25 cellular contexts compared by ENCODE assay signal in the genomic region with DNA sequence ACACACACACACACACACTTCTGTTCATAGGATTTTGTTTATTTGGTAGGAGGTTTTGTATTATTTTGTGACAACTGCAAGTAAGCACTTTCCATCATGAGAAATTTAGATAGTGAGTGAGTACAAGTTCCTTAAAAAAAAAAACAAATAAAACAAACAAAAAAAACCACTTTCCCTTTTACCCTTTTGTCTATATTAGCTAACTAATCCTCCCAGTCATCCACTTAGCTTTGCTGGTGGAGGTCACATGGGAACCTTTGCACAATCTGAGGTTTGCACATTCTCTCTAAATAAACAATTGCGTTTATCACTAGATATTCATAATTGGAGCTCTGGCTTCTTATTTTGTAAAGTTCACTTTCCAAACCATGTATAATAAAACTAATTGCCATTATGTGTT. TPM values are rescaled to one million over a fixed set of nuclear protein-coding genes. Genes with fewer than 3 reads are reported as not detected.
A peak's percentile ranks its signal among the peaks of the same experiment; 100 is the strongest.
DNase-seq lines count a peak whose midpoint lies in the region; ATAC-seq and TF ChIP-seq lines count a peak whose summit lies in the region.
"Had no signal": no experiment of that assay in that cellular context is flagged by ENCODE, and none has a peak within 500 bp of the region (broad histone marks: within the 10 kb centered on the region; RNA-seq: fewer than 3 reads in every experiment).

No MANE protein-coding gene starts in this region.

- H3K79me2 ChIP-seq in neural progenitor cell (ENCODE audit: low read depth): peaks cover 6% of the 10 kb centered on the region

- no peak for TF ChIP-seq POLR2A in sigmoid colon (IDR thresholded peaks at IDR 0.05)

- peaks cover 11% of the 10 kb centered on the region for H3F3A ChIP-seq in neural progenitor cell (ENCODE audit: low read depth)

- H3K27me3 ChIP-seq in sigmoid colon (no peaks in the 10 kb centered on the region), neural progenitor cell (no peaks in the 10 kb centered on the region)
- H3K27me3 ChIP-seq: dorsolateral prefrontal cortex had no signal

- H3K9me3 ChIP-seq in sigmoid colon: no peaks in the 10 kb centered on the region
- no peaks in the 10 kb centered on the region for H3K9me3 ChIP-seq in neural progenitor cell (ENCODE audit: low read depth)
- H3K9me3 ChIP-seq: BLaER1 treated with 17β-estradiol and CSF1 and Interleukin-3, amounts not matched to agents 10 nM and 100 nM had no signal

- WGBS in sigmoid colon, 2 donors: 56 to 79% methylated on average over 1 of the region's 1 CpG

- H3K27me3 Mint-ChIP-seq in neural progenitor cell (ENCODE audit: insufficient read depth, low read depth): peaks cover 2% of the 10 kb centered on the region
- H3K27me3 Mint-ChIP-seq: activated CD4-positive, alpha-beta memory T cell treated with anti-CD3 and anti-CD28 coated beads for 36 hours had no signal

- H3K4me3 ChIP-seq in fibroblast of villous mesenchyme (ENCODE audit: low read depth, low read length): no peak overlapping the region
- H3K4me3 ChIP-seq in sigmoid colon: no peak overlapping the region
- no peak overlapping the region for H3K4me3 ChIP-seq in neural progenitor cell
- H3K4me3 ChIP-seq: BLaER1 treated with 17β-estradiol and CSF1 and Interleukin-3, amounts not matched to agents 10 nM and 100 nM; dorsolateral prefrontal cortex; skin epidermis had no signal

- H3K4me1 Mint-ChIP-seq in neural progenitor cell: peaks cover 20% of the 10 kb centered on the region

- peak overlapping the region; percentile 91 to 97 (median 94) for H3K27ac ChIP-seq in sigmoid colon
- H3K27ac ChIP-seq in neural progenitor cell: no peak overlapping the region
- H3K27ac ChIP-seq: BLaER1 treated with 17β-estradiol and CSF1 and Interleukin-3, amounts not matched to agents 10 nM and 100 nM; skin epidermis had no signal

- no peak overlapping the region for H2AFZ ChIP-seq in neural progenitor cell (replicated peaks)

- H3K4me2 ChIP-seq in neural progenitor cell: no peak overlapping the region
- H3K4me2 ChIP-seq: BLaER1 treated with 17β-estradiol and CSF1 and Interleukin-3, amounts not matched to agents 10 nM and 100 nM had no signal

- H4K20me1 ChIP-seq in neural progenitor cell (ENCODE audit: low read depth): no peaks in the 10 kb centered on the region
- H4K20me1 ChIP-seq: BLaER1 treated with 17β-estradiol and CSF1 and Interleukin-3, amounts not matched to agents 10 nM and 100 nM had no signal

- no peaks in the 10 kb centered on the region for H3K9me3 Mint-ChIP-seq in neural progenitor cell
- H3K9me3 Mint-ChIP-seq: activated B cell treated with CpG ODN at 0.5 μM for 24 hours; activated CD4-positive, alpha-beta memory T cell treated with anti-CD3 and anti-CD28 coated beads for 36 hours; mesothelial cell of epicardium; nephron; stimulated activated naive CD8-positive, alpha-beta T cell treated with anti-CD3 and anti-CD28 coated beads, Interleukin-15, Interleukin-2, amounts not matched to agents 100 ng/mL and 50 ng/mL, for 24 hours; T-helper 2 cell treated with Interferon-gamma antibody and Interleukin-4, amounts not matched to agents 5 μg/mL and 100 μg/mL, for 36 hours had no signal

- TF ChIP-seq EP300 in sigmoid colon (IDR thresholded peaks at IDR 0.05): no peak

- H3K4me3 Mint-ChIP-seq in neural progenitor cell: no peak overlapping the region
- H3K4me3 Mint-ChIP-seq: activated B cell treated with CpG ODN at 0.5 μM for 24 hours; activated CD4-positive, alpha-beta memory T cell treated with anti-CD3 and anti-CD28 coated beads for 36 hours; mesothelial cell of epicardium; nephron; stimulated activated naive CD8-positive, alpha-beta T cell treated with anti-CD3 and anti-CD28 coated beads, Interleukin-15, Interleukin-2, amounts not matched to agents 100 ng/mL and 50 ng/mL, for 24 hours; T-helper 2 cell treated with Interferon-gamma antibody and Interleukin-4, amounts not matched to agents 5 μg/mL and 100 μg/mL, for 36 hours had no signal

- no peak for ATAC-seq in HG03342 (IDR thresholded peaks at IDR 0.05; ENCODE audit: unreplicated experiment)

- TF ChIP-seq CTCF in fibroblast of villous mesenchyme (IDR thresholded peaks at IDR 0.05; ENCODE audit: insufficient read depth, low read depth, low read length) (no peak), sigmoid colon (IDR thresholded peaks at IDR 0.05) (no peak), neural progenitor cell (IDR thresholded peaks at IDR 0.05) (no peak)

- H3K36me3 Mint-ChIP-seq in neural progenitor cell: no peaks in the 10 kb centered on the region
- H3K36me3 Mint-ChIP-seq: activated CD4-positive, alpha-beta memory T cell treated with anti-CD3 and anti-CD28 coated beads for 36 hours; mesothelial cell of epicardium had no signal

- intact Hi-C loops in sigmoid colon (cut with DNase I): no loop called here

- H3K36me3 ChIP-seq in sigmoid colon (no peaks in the 10 kb centered on the region), neural progenitor cell (no peaks in the 10 kb centered on the region)
- H3K36me3 ChIP-seq: BLaER1 treated with 17β-estradiol and CSF1 and Interleukin-3, amounts not matched to agents 10 nM and 100 nM had no signal

- no peak overlapping the region for H3K27ac Mint-ChIP-seq in neural progenitor cell
- H3K27ac Mint-ChIP-seq: activated B cell treated with CpG ODN at 0.5 μM for 24 hours; activated CD4-positive, alpha-beta memory T cell treated with anti-CD3 and anti-CD28 coated beads for 36 hours; mesothelial cell of epicardium; stimulated activated naive CD8-positive, alpha-beta T cell treated with anti-CD3 and anti-CD28 coated beads, Interleukin-15, Interleukin-2, amounts not matched to agents 100 ng/mL and 50 ng/mL, for 24 hours; T-helper 2 cell treated with Interferon-gamma antibody and Interleukin-4, amounts not matched to agents 5 μg/mL and 100 μg/mL, for 36 hours had no signal

- DNase-seq in CD1c-positive myeloid dendritic cell (ENCODE audit: extremely low spot score) (peak; percentile 48), OCI-M1 (lab: John Stamatoyannopoulos, UW) (peak; percentile 34), fibroblast of villous mesenchyme (ENCODE audit: low read depth) (peak; percentile 79), sigmoid colon (no peak), neural progenitor cell (ENCODE audit: low spot score) (no peak), NCI-H1105 (lab: John Stamatoyannopoulos, UW) (no peak)
- no peak for DNase-seq in activated naive CD4-positive, alpha-beta T cell (lab: John Stamatoyannopoulos, UW)
- DNase-seq: activated B cell treated with CpG ODN at 0.5 μM for 24 hours; activated CD4-positive, alpha-beta memory T cell treated with anti-CD3 and anti-CD28 coated beads for 36 hours; activated gamma-delta T cell treated with Interleukin-2 at 50 U/mL for 16 hours; activated T-cell treated with anti-CD3 and anti-CD28 coated beads for 4 hours; amniotic stem cell; dorsolateral prefrontal cortex; GOT3; KBM-7; NCI-H2029; stimulated activated CD4-positive, alpha-beta T cell treated with anti-CD3 and anti-CD28 coated beads, Interleukin-2, amount 100 ng/mL, for 48 hours had no signal

- peaks cover 0 to 97% (median 75%) of the 10 kb centered on the region in 4 donors for H3K4me1 ChIP-seq in sigmoid colon
- peaks cover 11% of the 10 kb centered on the region for H3K4me1 ChIP-seq in neural progenitor cell

- H3K9ac ChIP-seq in neural progenitor cell: no peak overlapping the region
- H3K9ac ChIP-seq: BLaER1 treated with 17β-estradiol and CSF1 and Interleukin-3, amounts not matched to agents 10 nM and 100 nM had no signal

RNA-seq across cellular contexts. Expression of gene ITGA1, which starts 6.8 kb away (rescaled TPM):
- total RNA-seq in fibroblast of villous mesenchyme (104 and 154 TPM in 2 replicates), sigmoid colon (100 to 1,000 TPM; 162 to 511 (median 209) TPM), neural progenitor cell (ENCODE audit: low replicate concordance) (2.2 and 3.9 TPM in 2 replicates)
- 1 to 10 TPM; 1.8 to 8.0 (median 4.4) TPM for polyA plus RNA-seq in sigmoid colon
- total RNA-seq: G401 had no signal

RNA-seq across cellular contexts. Expression of gene PELO, which starts 6.8 kb away (rescaled TPM):
- total RNA-seq in fibroblast of villous mesenchyme (44.9 and 47.7 TPM in 2 replicates), sigmoid colon (10 to 100 TPM; 37.1 to 60.1 (median 44.7) TPM), neural progenitor cell (ENCODE audit: low replicate concordance) (8.5 and 11.7 TPM in 2 replicates)
- polyA plus RNA-seq in sigmoid colon: 1 to 10 TPM; 3.9 to 8.3 (median 7.8) TPM

Comparison
In these comparisons a context has a peak if more than half of its experiments do, and no peak if none do; other contexts are left out.
1. DNase-seq: peak in CD1c-positive myeloid dendritic cell (single experiment), OCI-M1 (single experiment) and fibroblast of villous mesenchyme (single experiment); none in sigmoid colon (single experiment), neural progenitor cell (single experiment), activated naive CD4-positive, alpha-beta T cell (0 of 4) and NCI-H1105 (single experiment).
2. RNA of gene ITGA1, which starts 6.8 kb away (total RNA-seq): 162 to 511 TPM in sigmoid colon and 104 to 154 TPM in fibroblast of villous mesenchyme; 2.2 to 3.9 TPM in neural progenitor cell; every median in the first group is over 10 times any median in the second.